ENCODE assay signal across 29 cellular contexts in the genomic region with DNA sequence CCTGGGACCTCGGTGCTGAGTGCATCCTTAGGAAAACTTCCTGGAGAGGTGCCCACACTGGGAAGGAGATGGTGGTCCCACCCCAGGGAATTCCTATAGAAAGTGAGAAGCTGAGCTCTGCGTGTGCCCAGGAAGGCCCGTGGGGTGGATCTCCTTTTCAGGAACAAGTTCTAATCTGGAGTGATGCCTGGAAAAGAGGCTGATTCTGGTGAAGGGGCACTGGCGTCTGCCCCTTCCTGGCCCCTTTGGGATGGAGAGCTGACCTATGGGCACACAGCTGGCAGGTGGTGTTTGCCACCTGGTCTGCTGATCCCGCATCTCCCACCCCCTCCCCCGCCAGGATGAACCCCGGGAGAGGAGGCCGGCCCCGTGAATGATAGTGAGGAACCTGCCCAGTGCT.
A peak's percentile ranks its signal among the peaks of the same experiment; 100 is the strongest.
DNase-seq lines count a peak whose midpoint lies in the region; ATAC-seq and TF ChIP-seq lines count a peak whose summit lies in the region.
"Had no signal": no experiment of that assay in that cellular context is flagged by ENCODE, and none has a peak within 500 bp of the region (broad histone marks: within the 10 kb centered on the region; RNA-seq: fewer than 3 reads in every experiment).

No MANE protein-coding gene starts in this region.

- peaks cover 1% of the 10 kb centered on the region for H3K79me1 ChIP-seq in neuronal stem cell (ENCODE audit: low read depth, low read length)

- no peak overlapping the region for H3K9ac ChIP-seq in neuronal stem cell (ENCODE audit: low read depth, low read length, poor library complexity)
- H3K9ac ChIP-seq: BLaER1; BLaER1 treated with 17β-estradiol and CSF1 and Interleukin-3, amounts not matched to agents 10 nM and 100 nM had no signal

- no peak overlapping the region for H2BK15ac ChIP-seq in neuronal stem cell (ENCODE audit: low read length)

- H3K14ac ChIP-seq in neuronal stem cell (ENCODE audit: low read length), result no peak overlapping the region

- H2BK120ac ChIP-seq in neuronal stem cell (ENCODE audit: low read depth, low read length), result no peak overlapping the region

- no peak overlapping the region for H3K23ac ChIP-seq in neuronal stem cell (ENCODE audit: low read depth, low read length, poor library complexity)

- no peak overlapping the region for H3K4me3 ChIP-seq in neuronal stem cell (ENCODE audit: low read length in 2 of 2)
- no peak overlapping the region for H3K4me3 ChIP-seq in osteoblast (ENCODE audit: insufficient read depth, low read length)
- H3K4me3 ChIP-seq: A549; BLaER1; BLaER1 treated with 17β-estradiol and CSF1 and Interleukin-3, amounts not matched to agents 10 nM and 100 nM had no signal

- H3K79me2 ChIP-seq in osteoblast (ENCODE audit: insufficient read depth, low read length), result peaks cover 14% of the 10 kb centered on the region

- H3K4me2 ChIP-seq in neuronal stem cell (ENCODE audit: insufficient read depth, low read length, poor library complexity, severe bottlenecking) (no peak overlapping the region), osteoblast (ENCODE audit: insufficient read depth, low read length) (no peak overlapping the region)
- H3K4me2 ChIP-seq: A549; BLaER1; BLaER1 treated with 17β-estradiol and CSF1 and Interleukin-3, amounts not matched to agents 10 nM and 100 nM had no signal

- H3K27me3 ChIP-seq in neuronal stem cell (ENCODE audit: control insufficient read depth in 3 of 3, insufficient read depth in 3 of 3, low read depth in 1 of 3, low read length in 3 of 3), result no peaks in the 10 kb centered on the region
- no peaks in the 10 kb centered on the region for H3K27me3 ChIP-seq in osteoblast (ENCODE audit: insufficient read depth, low read length)
- H3K27me3 ChIP-seq: BE2C; BLaER1; BLaER1 treated with 17β-estradiol and CSF1 and Interleukin-3, amounts not matched to agents 10 nM and 100 nM had no signal

- H4K20me1 ChIP-seq in osteoblast (ENCODE audit: insufficient read depth, low read length), result peaks cover 9% of the 10 kb centered on the region
- H4K20me1 ChIP-seq: BLaER1; BLaER1 treated with 17β-estradiol and CSF1 and Interleukin-3, amounts not matched to agents 10 nM and 100 nM had no signal

- H3K4ac ChIP-seq in neuronal stem cell (ENCODE audit: low read length), result no peak overlapping the region

- H4K8ac ChIP-seq in neuronal stem cell (ENCODE audit: low read depth, low read length), result no peak overlapping the region

- DNase-seq in neuronal stem cell (ENCODE audit: low spot score) (no peak), osteoblast (ENCODE audit: insufficient read length, low spot score, missing footprints) (peak; percentile 52)
- DNase-seq: 8988T; ACHN; AML-193; BE2C; C1 segment of cervical spinal cord; Caco-2; Calu3; CD4-positive, alpha-beta memory T cell; CD4-positive, alpha-beta T cell; CD4-positive, CD25-positive, alpha-beta regulatory T cell; CD8-positive, alpha-beta memory T cell; CD8-positive, alpha-beta T cell; COR-L47; DMS 273 treated with DMSO at 0.1 percent for 48 hours; DMS153; DMS53; DMS79; DMS79 treated with DMSO at 0.1 percent for 48 hours; DND-41; EL had no signal

- H3K27ac ChIP-seq in neuronal stem cell (replicated peaks; ENCODE audit: low read length), result no peak overlapping the region
- H3K27ac ChIP-seq in osteoblast (ENCODE audit: low read depth, low read length), result no peak overlapping the region
- H3K27ac ChIP-seq: 22Rv1; A549; BLaER1; BLaER1 treated with 17β-estradiol and CSF1 and Interleukin-3, amounts not matched to agents 10 nM and 100 nM; C4-2B had no signal

- H3K18ac ChIP-seq in neuronal stem cell (ENCODE audit: low read length), result no peak overlapping the region

- TF ChIP-seq CTCF in osteoblast (IDR thresholded peaks at IDR 0.05; ENCODE audit: extremely low read depth, low read depth, low read length), result no peak

- H2AK5ac ChIP-seq in neuronal stem cell (ENCODE audit: low read depth, low read length), result peak overlapping the region; percentile 22

- no CpG with 5 or more reads among the region's 9 CpGs for WGBS in neuronal stem cell (ENCODE audit: extremely low coverage in 2 of 2, insufficient read length in 2 of 2, insufficient replicate concordance in 1 of 2), 2 donors

- no peak overlapping the region for H2BK5ac ChIP-seq in neuronal stem cell (ENCODE audit: low read length)

- no peak overlapping the region for H2AFZ ChIP-seq in neuronal stem cell (ENCODE audit: low read length)
- no peak overlapping the region for H2AFZ ChIP-seq in osteoblast (ENCODE audit: low read length)

- no peak overlapping the region for H2BK12ac ChIP-seq in neuronal stem cell (ENCODE audit: low read length)

- H3K9me3 ChIP-seq in neuronal stem cell (replicated peaks in 1 of 2; ENCODE audit: control insufficient read depth in 2 of 2, insufficient read depth in 1 of 2, low read depth in 1 of 2, low read length in 2 of 2) (peaks cover 2 to 5% of the 10 kb centered on the region in 2 donors), osteoblast (ENCODE audit: low read depth, low read length) (no peaks in the 10 kb centered on the region)
- H3K9me3 ChIP-seq: BE2C, Caco-2 had no signal

- ATAC-seq in HG02610 (IDR thresholded peaks at IDR 0.05; ENCODE audit: unreplicated experiment) (no peak), GM18520 (IDR thresholded peaks at IDR 0.05; ENCODE audit: unreplicated experiment) (no peak)
- ATAC-seq: A549; CD8-positive, alpha-beta T cell had no signal

- H4K91ac ChIP-seq in neuronal stem cell (ENCODE audit: low read depth, low read length, poor library complexity), result no peak overlapping the region

- peaks cover 0 to 3% of the 10 kb centered on the region in 2 donors for H3K36me3 ChIP-seq in neuronal stem cell (replicated peaks in 1 of 2; ENCODE audit: control insufficient read depth in 2 of 2, insufficient read depth in 2 of 2, low read length in 2 of 2)
- peaks cover 87% of the 10 kb centered on the region for H3K36me3 ChIP-seq in osteoblast (ENCODE audit: insufficient read depth, low read length)
- H3K36me3 ChIP-seq: BLaER1; BLaER1 treated with 17β-estradiol and CSF1 and Interleukin-3, amounts not matched to agents 10 nM and 100 nM had no signal

- no peaks in the 10 kb centered on the region for H3K4me1 ChIP-seq in neuronal stem cell (ENCODE audit: control insufficient read depth in 2 of 2, insufficient read depth in 1 of 2, low read depth in 1 of 2, low read length in 2 of 2)
- no peaks in the 10 kb centered on the region for H3K4me1 ChIP-seq in osteoblast (ENCODE audit: insufficient read depth, low read length)
- H3K4me1 ChIP-seq: A549; BE2C; BLaER1 treated with 17β-estradiol and CSF1 and Interleukin-3, amounts not matched to agents 10 nM and 100 nM; Caco-2 had no signal
